ENCODE assay signal across 17 cellular contexts in the genomic region with DNA sequence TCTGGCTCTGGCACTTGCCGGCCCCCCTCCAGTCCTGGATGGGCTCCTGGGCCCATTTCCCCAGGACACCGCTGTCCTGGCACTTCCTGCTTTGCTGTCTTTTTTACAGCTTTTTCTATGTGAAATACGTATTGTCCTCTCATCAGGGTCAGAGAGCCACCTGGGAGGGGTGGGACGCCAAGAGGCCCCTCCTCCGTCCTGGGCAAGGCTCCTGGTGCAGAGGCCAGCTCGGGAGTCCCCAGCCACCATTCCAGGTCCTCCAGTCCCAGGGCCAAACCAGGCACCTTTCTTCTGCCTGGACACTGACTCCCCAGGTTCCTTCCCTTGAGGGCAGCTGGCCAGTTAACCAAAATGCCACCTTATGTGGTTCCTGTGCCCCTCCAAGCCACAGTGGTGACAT. TPM values are rescaled to one million over a fixed set of nuclear protein-coding genes. Genes with fewer than 3 reads are reported as not detected.
DNase-seq lines count a peak whose midpoint lies in the region; ATAC-seq and TF ChIP-seq lines count a peak whose summit lies in the region.
"Had no signal": no experiment of that assay in that cellular context is flagged by ENCODE, and none has a peak within 500 bp of the region (broad histone marks: within the 10 kb centered on the region; RNA-seq: fewer than 3 reads in every experiment).

No MANE protein-coding gene starts in this region.

- H3K79me1 ChIP-seq in neuronal stem cell (ENCODE audit: low read depth, low read length): no peaks in the 10 kb centered on the region

- no peak overlapping the region for H3K27ac Mint-ChIP-seq in GM23338
- H3K27ac Mint-ChIP-seq: B cell, HFFc6, IgD-negative memory B cell had no signal

- H3K27me3 ChIP-seq in GM23338 (ENCODE audit: insufficient read depth): no peaks in the 10 kb centered on the region
- H3K27me3 ChIP-seq in neuronal stem cell (ENCODE audit: control insufficient read depth in 3 of 3, insufficient read depth in 3 of 3, low read depth in 1 of 3, low read length in 3 of 3): no peaks in the 10 kb centered on the region

- no peak overlapping the region for H4K8ac ChIP-seq in neuronal stem cell (ENCODE audit: low read depth, low read length)

- H3K36me3 Mint-ChIP-seq in GM23338 (ENCODE audit: low read depth): no peaks in the 10 kb centered on the region
- H3K36me3 Mint-ChIP-seq: IgD-negative memory B cell had no signal

- no peak overlapping the region for H3K4me3 ChIP-seq in GM23338
- no peak overlapping the region for H3K4me3 ChIP-seq in neuronal stem cell (ENCODE audit: low read length in 2 of 2)
- H3K4me3 ChIP-seq: BLaER1 treated with 17β-estradiol and CSF1 and Interleukin-3, amounts not matched to agents 10 nM and 100 nM; GM23248 had no signal

- no peak overlapping the region for H2BK120ac ChIP-seq in neuronal stem cell (ENCODE audit: low read depth, low read length)

- H3K4me1 ChIP-seq in GM23338 (ENCODE audit: insufficient read depth) (no peaks in the 10 kb centered on the region), neuronal stem cell (ENCODE audit: control insufficient read depth in 2 of 2, insufficient read depth in 1 of 2, low read depth in 1 of 2, low read length in 2 of 2) (no peaks in the 10 kb centered on the region)
- H3K4me1 ChIP-seq: Caco-2 had no signal

- H3K9me3 ChIP-seq in neuronal stem cell (replicated peaks in 1 of 2; ENCODE audit: control insufficient read depth in 2 of 2, insufficient read depth in 1 of 2, low read depth in 1 of 2, low read length in 2 of 2): no peaks in the 10 kb centered on the region
- H3K9me3 ChIP-seq: BLaER1 treated with 17β-estradiol and CSF1 and Interleukin-3, amounts not matched to agents 10 nM and 100 nM; Caco-2 had no signal

- H3K4me3 Mint-ChIP-seq in GM23338: no peak overlapping the region
- H3K4me3 Mint-ChIP-seq: B cell, HFFc6, IgD-negative memory B cell had no signal

- H3K18ac ChIP-seq in neuronal stem cell (ENCODE audit: low read length): no peak overlapping the region

- WGBS in neuronal stem cell (ENCODE audit: extremely low coverage in 2 of 2, insufficient read length in 2 of 2, insufficient replicate concordance in 1 of 2), 2 donors: no CpG with 5 or more reads among the region's 6 CpGs

- H3K9me3 Mint-ChIP-seq in GM23338: no peaks in the 10 kb centered on the region; the same call in 2 of the 3 replicates
- H3K9me3 Mint-ChIP-seq: HFFc6, IgD-negative memory B cell had no signal

- TF ChIP-seq CTCF in GM23338 (conservative IDR thresholded peaks at IDR 0.05; ENCODE audit: low read depth in 2 of 2): no peak

- H3K4ac ChIP-seq in neuronal stem cell (ENCODE audit: low read length): no peak overlapping the region

- no peak overlapping the region for H2BK12ac ChIP-seq in neuronal stem cell (ENCODE audit: low read length)

- no peak overlapping the region for H3K23ac ChIP-seq in neuronal stem cell (ENCODE audit: low read depth, low read length, poor library complexity)

- H2AK5ac ChIP-seq in neuronal stem cell (ENCODE audit: low read depth, low read length): peak overlapping the region; percentile 31

- no peaks in the 10 kb centered on the region for H3K9me2 ChIP-seq in GM23338 (ENCODE audit: insufficient read depth)

- no peaks in the 10 kb centered on the region; the same call in 2 of the 3 replicates for H3K4me1 Mint-ChIP-seq in GM23338
- H3K4me1 Mint-ChIP-seq: B cell, IgD-negative memory B cell had no signal

- peak; percentile 6 for DNase-seq in left ventricle myocardium superior
- no peak for DNase-seq in Right ventricle myocardium superior
- no peak for DNase-seq in GM23338 (ENCODE audit: low spot score)
- no peak for DNase-seq in neuronal stem cell (ENCODE audit: low spot score)
- no peak for DNase-seq in activated T-cell treated with anti-CD3 and anti-CD28 coated beads for 4 hours
- DNase-seq in NCI-H1092 (lab: John Stamatoyannopoulos, UW): no peak
- DNase-seq: Caco-2, DMS153, DMS79, GDM1, GM23248, HFFc6 had no signal

- ATAC-seq in left ventricle myocardium superior (no peak), Right ventricle myocardium superior (ENCODE audit: poor library complexity) (no peak), GM23338 (peak; percentile 23; the same call in 2 of the 3 replicates)
- ATAC-seq: HCT116, HepG2 had no signal

- H3K9ac ChIP-seq in neuronal stem cell (ENCODE audit: low read depth, low read length, poor library complexity): no peak overlapping the region
- H3K9ac ChIP-seq: BLaER1 treated with 17β-estradiol and CSF1 and Interleukin-3, amounts not matched to agents 10 nM and 100 nM; GM23248 had no signal

- intact Hi-C loops in left ventricle myocardium superior (cut with micrococcal nuclease): no loop called here
- intact Hi-C loops in Right ventricle myocardium superior (cut with DNase I): no loop called here

- no peak overlapping the region for H2BK15ac ChIP-seq in neuronal stem cell (ENCODE audit: low read length)

- H3K27me3 Mint-ChIP-seq in GM23338 (ENCODE audit: insufficient read depth, low read depth, poor library complexity): peaks cover 13% of the 10 kb centered on the region
- H3K27me3 Mint-ChIP-seq: B cell had no signal

- peak overlapping the region; percentile 39 for H4K91ac ChIP-seq in neuronal stem cell (ENCODE audit: low read depth, low read length, poor library complexity)

- no peaks in the 10 kb centered on the region for H3K36me3 ChIP-seq in GM23338 (ENCODE audit: insufficient read depth)
- no peaks in the 10 kb centered on the region for H3K36me3 ChIP-seq in neuronal stem cell (replicated peaks in 1 of 2; ENCODE audit: control insufficient read depth in 2 of 2, insufficient read depth in 2 of 2, low read length in 2 of 2)

- no peak overlapping the region for H3K4me2 ChIP-seq in GM23338
- no peak overlapping the region for H3K4me2 ChIP-seq in neuronal stem cell (ENCODE audit: insufficient read depth, low read length, poor library complexity, severe bottlenecking)
- H3K4me2 ChIP-seq: BLaER1 treated with 17β-estradiol and CSF1 and Interleukin-3, amounts not matched to agents 10 nM and 100 nM had no signal

- no peak overlapping the region for H2BK5ac ChIP-seq in neuronal stem cell (ENCODE audit: low read length)

- H3K27ac ChIP-seq in GM23338 (ENCODE audit: low read depth) (no peak overlapping the region), neuronal stem cell (replicated peaks; ENCODE audit: low read length) (no peak overlapping the region)
- H3K27ac ChIP-seq: BLaER1 treated with 17β-estradiol and CSF1 and Interleukin-3, amounts not matched to agents 10 nM and 100 nM; GM23248 had no signal

- H3K79me2 ChIP-seq in GM23338 (replicated peaks; ENCODE audit: insufficient read depth): no peaks in the 10 kb centered on the region

- no peaks in the 10 kb centered on the region for H3F3A ChIP-seq in GM23338 (replicated peaks; ENCODE audit: low read depth)

- H2AFZ ChIP-seq in GM23338: no peak overlapping the region
- H2AFZ ChIP-seq in neuronal stem cell (ENCODE audit: low read length): no peak overlapping the region
- H2AFZ ChIP-seq: GM23248 had no signal

- H3K14ac ChIP-seq in neuronal stem cell (ENCODE audit: low read length): no peak overlapping the region

- H4K20me1 ChIP-seq in GM23338 (replicated peaks; ENCODE audit: insufficient read depth): no peaks in the 10 kb centered on the region

TF ChIP-seq in GM23338, 12 proteins besides CTCF, POLR2A, EP300 and RAD21 (continues in another document):
- no peak for TF ChIP-seq STAT1 (IDR thresholded peaks at IDR 0.05; ENCODE audit: unreplicated experiment)
- TF ChIP-seq ZNF331 (CRISPR knock-in tag; IDR thresholded peaks at IDR 0.05; ENCODE audit: low read depth): no peak
- TF ChIP-seq POLR2AphosphoS5 (IDR thresholded peaks at IDR 0.05; ENCODE audit: low read depth): no peak

RNA-seq across cellular contexts. Expression of gene ARL6IP4, which starts 22.8 kb away (rescaled TPM):
- total RNA-seq in left ventricle myocardium superior (181 TPM), Right ventricle myocardium superior (162 TPM)
- 68.7 and 85.5 TPM in 2 replicates for total RNA-seq in GM23338 (2014; rRNA removed; shearing (Covaris generic))
- 169 and 176 TPM in 2 replicates for polyA plus RNA-seq in GM23338 (2016; fragmentation: Nextera tagmentation; extraction: Ambion mirVana)
- polyA plus RNA-seq in neuronal stem cell (2013, experiment 1 of 2): 134 TPM
- polyA plus RNA-seq in neuronal stem cell (2013, experiment 2 of 2): 128 TPM

RNA-seq across cellular contexts. Expression of gene OGFOD2, which starts 28.2 kb away (rescaled TPM):
- total RNA-seq in left ventricle myocardium superior (15.4 TPM), Right ventricle myocardium superior (14.2 TPM)
- total RNA-seq in GM23338 (2014; rRNA removed; shearing (Covaris generic)): 11.6 and 16.1 TPM in 2 replicates
- polyA plus RNA-seq in GM23338 (2016; fragmentation: Nextera tagmentation; extraction: Ambion mirVana): 13.1 and 14.3 TPM in 2 replicates
- polyA plus RNA-seq in neuronal stem cell (2013, experiment 1 of 2): 6.9 TPM
- 5.5 TPM for polyA plus RNA-seq in neuronal stem cell (2013, experiment 2 of 2)

RNA-seq across cellular contexts. Expression of gene ABCB9, which starts 37.0 kb away (rescaled TPM):
- total RNA-seq in left ventricle myocardium superior (4.6 TPM), Right ventricle myocardium superior (3.9 TPM)
- total RNA-seq in GM23338 (2014; rRNA removed; shearing (Covaris generic)): 7.0 and 7.7 TPM in 2 replicates
- polyA plus RNA-seq in GM23338 (2016; fragmentation: Nextera tagmentation; extraction: Ambion mirVana): 1.2 and 1.4 TPM in 2 replicates
- polyA plus RNA-seq in neuronal stem cell (2013, experiment 1 of 2): 2.0 TPM
- 1.5 TPM for polyA plus RNA-seq in neuronal stem cell (2013, experiment 2 of 2)
